In the genomic region with DNA sequence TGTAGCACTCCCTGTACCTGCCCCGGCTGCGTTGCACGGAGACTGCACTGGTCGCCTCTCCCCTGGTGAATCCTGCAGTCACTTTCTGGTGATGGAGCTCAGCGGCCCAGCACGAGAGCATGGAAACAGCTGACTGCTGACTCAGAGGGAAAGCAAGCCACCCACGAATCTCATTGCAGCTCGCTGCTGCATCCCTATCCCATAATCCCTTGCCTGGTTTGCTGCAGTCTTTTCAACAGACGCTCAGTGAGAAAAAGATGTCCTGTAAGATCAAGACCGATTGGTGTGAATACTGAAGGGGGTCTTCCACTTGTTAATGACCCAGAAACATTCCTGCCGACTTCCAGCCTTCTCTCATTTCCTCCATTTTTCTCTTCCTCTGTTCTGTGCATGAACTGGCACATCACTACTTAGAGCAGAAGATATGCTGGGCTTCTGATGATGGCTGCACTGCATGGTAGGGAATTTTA, we compare ENCODE assay signal across 9 cellular contexts. TPM values are rescaled to one million over a fixed set of nuclear protein-coding genes. Genes with fewer than 3 reads are reported as not detected.
DNase-seq lines count a peak whose midpoint lies in the region; ATAC-seq and TF ChIP-seq lines count a peak whose summit lies in the region.
"Had no signal": no experiment of that assay in that cellular context is flagged by ENCODE, and none has a peak within 500 bp of the region (broad histone marks: within the 10 kb centered on the region; RNA-seq: fewer than 3 reads in every experiment).

No MANE protein-coding gene starts in this region.

- H3K4me1 ChIP-seq in HCT116 (ENCODE audit: control insufficient read depth in 1 of 2, insufficient read depth in 2 of 2, low read length in 2 of 2) (no peaks in the 10 kb centered on the region), endocrine pancreas (ENCODE audit: control insufficient read depth, insufficient read depth, low read length) (peaks cover 4% of the 10 kb centered on the region), lower lobe of right lung (no peaks in the 10 kb centered on the region)

- POLR2A ChIA-PET in HCT116 (lab: Charles Lee), result no interaction called here

- no peak overlapping the region for H3K4me3 ChIP-seq in HCT116 (replicated peaks in 1 of 2; ENCODE audit: low read depth in 1 of 2, low read length in 2 of 2)
- H3K4me3 ChIP-seq in endocrine pancreas (ENCODE audit: control insufficient read depth, insufficient read depth, low read length), result peak overlapping the region; percentile 62
- H3K4me3 ChIP-seq in neural cell (ENCODE audit: low read length), result peak overlapping the region; percentile 75
- no peak overlapping the region for H3K4me3 ChIP-seq in lower lobe of right lung

- H3K9me3 ChIP-seq in HCT116 (ENCODE audit: control insufficient read depth in 1 of 2, insufficient read depth in 1 of 2, low read depth in 1 of 2, low read length in 2 of 2) (no peaks in the 10 kb centered on the region; a peak in 1 of 4 replicates), endocrine pancreas (ENCODE audit: control insufficient read depth, low read length) (no peaks in the 10 kb centered on the region), neural cell (ENCODE audit: low read length) (no peaks in the 10 kb centered on the region), lower lobe of right lung (peaks cover 1% of the 10 kb centered on the region)

- H3K4me1 Mint-ChIP-seq in mesothelial cell of epicardium, result peaks cover 19% of the 10 kb centered on the region

- in situ Hi-C loops in G401 (cut with HindIII; ENCODE audit: low sequenced_read_pairs), result loop anchor here (10.0 kb wide), 1 partner anchor 388 kb away; no protein-coding TSS in a partner anchor
- in situ Hi-C loops in SK-MEL-5 (cut with HindIII; ENCODE audit: low pct_unique_long_range_greater_than_20kb, low sequenced_read_pairs), result no loop called here

- peaks cover 9% of the 10 kb centered on the region for H3F3A ChIP-seq in neural cell (ENCODE audit: insufficient read depth, low read length, poor library complexity, severe bottlenecking)

- H3K27ac Mint-ChIP-seq in mesothelial cell of epicardium, result no peak overlapping the region
- H3K27ac Mint-ChIP-seq: naive B cell had no signal

- no peak overlapping the region for H3K4me3 Mint-ChIP-seq in mesothelial cell of epicardium
- H3K4me3 Mint-ChIP-seq: naive B cell had no signal

- TF ChIP-seq POLR2A in HCT116 (IDR thresholded peaks at IDR 0.05; ENCODE audit: borderline replicate concordance, extremely low read depth, insufficient read depth, insufficient read length), result no peak

- no peak overlapping the region for H3K9ac ChIP-seq in HCT116 (ENCODE audit: low read length)
- H3K9ac ChIP-seq in endocrine pancreas (ENCODE audit: control insufficient read depth, insufficient read depth, low read length), result peak overlapping the region; percentile 40
- peak overlapping the region; percentile 87 for H3K9ac ChIP-seq in neural cell (ENCODE audit: low read length)

- CTCF ChIA-PET in HCT116 (lab: Charles Lee), result interaction anchor here (1.6 kb wide), 1 partner anchor 24 kb away, joined by 3 read pairs; no protein-coding TSS in a partner anchor

- no peak for TF ChIP-seq RAD21 in HCT116 (IDR thresholded peaks at IDR 0.05; ENCODE audit: low read depth)
- peak; percentile 51 for TF ChIP-seq RAD21 in neural cell (conservative IDR thresholded peaks at IDR 0.05)

- H3K36me3 ChIP-seq in HCT116 (ENCODE audit: control insufficient read depth in 1 of 2, insufficient read depth in 2 of 2, low read length in 2 of 2) (no peaks in the 10 kb centered on the region), endocrine pancreas (ENCODE audit: control insufficient read depth, insufficient read depth, low read length) (no peaks in the 10 kb centered on the region), neural cell (ENCODE audit: insufficient read depth, low read length) (no peaks in the 10 kb centered on the region), lower lobe of right lung (no peaks in the 10 kb centered on the region)

- BruUV-seq in HCT116 (replicated peaks; lab: Mats Ljungman, UMichigan), result no TSS peak

- H2AFZ ChIP-seq in HCT116 (ENCODE audit: low read depth, low read length, poor library complexity, severe bottlenecking) (no peak overlapping the region), neural cell (ENCODE audit: low read depth, low read length) (no peak overlapping the region)

- no peaks in the 10 kb centered on the region for H3K27me3 Mint-ChIP-seq in mesothelial cell of epicardium (ENCODE audit: low read depth)

- DNase-seq in G401 (ENCODE audit: low spot score) (peak; percentile 95), HCT116 (ENCODE audit: low read depth, low spot score) (no peak), SK-MEL-5 (ENCODE audit: low read depth, low spot score) (peak; percentile 17), mesothelial cell of epicardium (ENCODE audit: low spot score in 2 of 2, unreplicated experiment in 2 of 2) (no peak), NCI-H1092 treated with DMSO at 0.1 percent for 48 hours (lab: John Stamatoyannopoulos, UW) (no peak), lower lobe of right lung (no peak)
- DNase-seq: naive B cell had no signal

- no peaks in the 10 kb centered on the region for H3K79me2 ChIP-seq in HCT116 (ENCODE audit: insufficient read depth, low read length)
- H3K79me2 ChIP-seq in neural cell (replicated peaks; ENCODE audit: insufficient read depth, low read length), result peaks cover 93% of the 10 kb centered on the region

- H4K20me1 ChIP-seq in HCT116 (ENCODE audit: insufficient read depth) (no peaks in the 10 kb centered on the region), neural cell (ENCODE audit: insufficient read depth) (no peaks in the 10 kb centered on the region)

- H3K4me2 ChIP-seq in HCT116 (ENCODE audit: low read length) (no peak overlapping the region), neural cell (ENCODE audit: low read length) (peak overlapping the region; percentile 83)

- peaks cover 8% of the 10 kb centered on the region for H3K36me3 Mint-ChIP-seq in mesothelial cell of epicardium

- RAD21 ChIA-PET in HCT116 (lab: Charles Lee; ENCODE audit: low non-redundant PET in 1 of 2, low total read pairs in 2 of 2, uncharacterized antibody in 2 of 2, unreplicated experiment in 2 of 2), result no interaction called here

- intact Hi-C loops in HCT116 (cut with micrococcal nuclease) (no loop called here), lower lobe of right lung (cut with DNase I) (no loop called here)

- H3K9me3 Mint-ChIP-seq in mesothelial cell of epicardium, result peaks cover 7% of the 10 kb centered on the region

- H3K27me3 ChIP-seq in HCT116 (ENCODE audit: insufficient read depth, low read length) (no peaks in the 10 kb centered on the region), endocrine pancreas (ENCODE audit: control insufficient read depth, insufficient read depth, low read length) (no peaks in the 10 kb centered on the region), neural cell (ENCODE audit: insufficient read depth, low read depth, low read length) (no peaks in the 10 kb centered on the region), lower lobe of right lung (ENCODE audit: low read depth) (no peaks in the 10 kb centered on the region)

- ATAC-seq in HCT116 (no peak), lower lobe of right lung (no peak)

- H3K27ac ChIP-seq in HCT116 (ENCODE audit: low read depth, low read length) (no peak overlapping the region), neural cell (ENCODE audit: low read length) (peak overlapping the region; percentile 98), lower lobe of right lung (no peak overlapping the region)

- no peak for TF ChIP-seq CTCF in HCT116 (IDR thresholded peaks at IDR 0.05 in 2 of 3, conservative IDR thresholded peaks at IDR 0.05 in 1 of 3; ENCODE audit: borderline replicate concordance in 1 of 3, insufficient read depth in 1 of 3, low read depth in 2 of 3, low read length in 2 of 3)
- no peak for TF ChIP-seq CTCF in neural cell (IDR thresholded peaks at IDR 0.05; ENCODE audit: poor library complexity, severe bottlenecking)
- no peak for TF ChIP-seq CTCF in mesothelial cell of epicardium (IDR thresholded peaks at IDR 0.05; ENCODE audit: unreplicated experiment)
- no peak for TF ChIP-seq CTCF in lower lobe of right lung (IDR thresholded peaks at IDR 0.05)

- H3K9me2 ChIP-seq in HCT116 (ENCODE audit: insufficient read depth) (no peaks in the 10 kb centered on the region), neural cell (ENCODE audit: insufficient read depth, low read length) (no peaks in the 10 kb centered on the region)

- TF ChIP-seq EP300 in neural cell (conservative IDR thresholded peaks at IDR 0.05; ENCODE audit: poor library complexity, severe bottlenecking), result peak; percentile 73

TF ChIP-seq in HCT116, 20 proteins besides CTCF, POLR2A, EP300 and RAD21:
- no peak for TF ChIP-seq ZNF274 (IDR thresholded peaks at IDR 0.05; ENCODE audit: low read depth, low read length)
- no peak for TF ChIP-seq EZH2phosphoT487 (IDR thresholded peaks at IDR 0.05; ENCODE audit: borderline replicate concordance)
- no peak for TF ChIP-seq CBX3 (IDR thresholded peaks at IDR 0.05; ENCODE audit: low read depth)
- 0 out of 2 replicates have a peak, but pooled peaks have one; percentile 21 for TF ChIP-seq EGR1 (IDR thresholded peaks at IDR 0.05; ENCODE audit: low read depth)
- TF ChIP-seq ZFX (IDR thresholded peaks at IDR 0.05), result no peak
- no peak for TF ChIP-seq FOSL1 (IDR thresholded peaks at IDR 0.05; ENCODE audit: low read depth)

TF ChIP-seq in neural cell, 6 proteins besides CTCF, POLR2A, EP300 and RAD21 (continues in another document):
- TF ChIP-seq POLR2AphosphoS5 (IDR thresholded peaks at IDR 0.05) (peak; percentile 95), SMC3 (conservative IDR thresholded peaks at IDR 0.05; ENCODE audit: poor library complexity) (peak; percentile 60), MXI1 (conservative IDR thresholded peaks at IDR 0.05; ENCODE audit: poor library complexity, severe bottlenecking) (peak; percentile 83)

RNA-seq across cellular contexts. Expression of a gene that starts 52.9 kb away (rescaled TPM):
- 0.44 and 0.62 TPM in 2 replicates for total RNA-seq in G401 (2014; rRNA removed; shearing (Covaris generic))
- total RNA-seq in HCT116 (2021; ENCODE audit: unreplicated experiment) (41.4 TPM), mesothelial cell of epicardium (47.3 to 50.1 TPM (median 48.8 TPM) in 3 replicates), lower lobe of right lung (32.6 TPM)
- 18.1 and 23.8 TPM in 2 replicates for polyA plus RNA-seq in HCT116 (2012)
- 127 and 131 TPM in 2 replicates for total RNA-seq in SK-MEL-5 (2014; rRNA removed; shearing (Covaris generic))
- 69.0 and 87.0 TPM in 2 replicates for polyA plus RNA-seq in SK-MEL-5 (2015; cell fraction: cytosol; rRNA removed)
- 57.7 and 62.0 TPM in 2 replicates for polyA plus RNA-seq in SK-MEL-5 (2015; cell fraction: nucleus; rRNA removed)
- 218 and 261 TPM in 2 replicates for polyA plus RNA-seq in neural cell
- polyA minus RNA-seq in neural cell, result 723 and 816 TPM in 2 replicates

Comparison
In these comparisons a context has a peak if more than half of its experiments do, and no peak if none do; other contexts are left out.
1. DNase-seq: peak in G401 (single experiment) and SK-MEL-5 (single experiment); none in HCT116 (single experiment), mesothelial cell of epicardium (0 of 2), NCI-H1092 treated with DMSO at 0.1 percent for 48 hours (single experiment) and lower lobe of right lung (single experiment).
2. H3K4me3 ChIP-seq: peak in endocrine pancreas (single experiment) and neural cell (single experiment); none in HCT116 (0 of 2) and lower lobe of right lung (single experiment).
3. RNA of a gene that starts 52.9 kb away (total RNA-seq): 127 to 131 TPM in SK-MEL-5, 47.3 to 50.1 TPM in mesothelial cell of epicardium, 41.4 TPM in HCT116 (single experiment) and 32.6 TPM in lower lobe of right lung (single experiment); 0.44 to 0.62 TPM in G401; every median in the first group is over 10 times any median in the second.